ENCODE assay signal across 8 cellular contexts in genomic region chr19:4768934-4769777, GRCh38. TPM values are rescaled to one million over a fixed set of nuclear protein-coding genes. Genes with fewer than 3 reads are reported as not detected.
DNase-seq lines count a peak whose midpoint lies in the region; ATAC-seq and TF ChIP-seq lines count a peak whose summit lies in the region.

No MANE protein-coding gene starts in this region.

- H3K4me3 ChIP-seq in LNCaP clone FGC (ENCODE audit: low read depth, low read length), result no peak overlapping the region

- DNase-seq in D341Med (ENCODE audit: low spot score), result peak; percentile 92
- peak; percentile 59 for DNase-seq in LNCaP clone FGC (ENCODE audit: low read depth)
- peak; percentile 78 for DNase-seq in RPMI7951 (ENCODE audit: low read depth)
- DNase-seq in activated naive CD4-positive, alpha-beta T cell (lab: John Stamatoyannopoulos, UW), result peak; percentile 40 to 70 (median 56)
- DNase-seq in globus pallidus (ENCODE audit: low spot score), result peak; percentile 62
- peak; percentile 80 for DNase-seq in occipital lobe (lab: John Stamatoyannopoulos, UW)
- peak; percentile 79 for DNase-seq in superior temporal gyrus (ENCODE audit: extremely low spot score)

- ATAC-seq in HG03135 (IDR thresholded peaks at IDR 0.05; ENCODE audit: unreplicated experiment), result no peak

- TF ChIP-seq CTCF in LNCaP clone FGC (IDR thresholded peaks at IDR 0.05; ENCODE audit: control insufficient read depth, extremely low read depth, insufficient read depth), result no peak

RNA-seq across cellular contexts. Expression of gene FEM1A, which starts 22.4 kb away (rescaled TPM):
- total RNA-seq in RPMI7951 (2014; rRNA removed; shearing (Covaris generic)), result 6.1 and 6.7 TPM in 2 replicates
- total RNA-seq in occipital lobe, result 24.0 TPM

RNA-seq across cellular contexts. Expression of gene DPP9, which starts 45.5 kb away (rescaled TPM):
- 63.3 and 69.9 TPM in 2 replicates for total RNA-seq in RPMI7951 (2014; rRNA removed; shearing (Covaris generic))
- total RNA-seq in occipital lobe, result 5.5 TPM
